ENCODE assay signal across 8 cellular contexts in genomic region chr6:142945071-142945445, GRCh38. TPM values are rescaled to one million over a fixed set of nuclear protein-coding genes. Genes with fewer than 3 reads are reported as not detected.
A peak's percentile ranks its signal among the peaks of the same experiment; 100 is the strongest.
DNase-seq lines count a peak whose midpoint lies in the region; ATAC-seq and TF ChIP-seq lines count a peak whose summit lies in the region.

TSS of gene HIVEP2 (minus strand) at chr6:142945176. CDS start at chr6:142774738, 170,438 bp downstream.

- no peaks in the 10 kb centered on the region for H3K9me2 ChIP-seq in SK-N-SH

- peaks cover 48% of the 10 kb centered on the region for H3K4me1 Mint-ChIP-seq in activated naive CD4-positive, alpha-beta T cell treated with anti-CD3 and anti-CD28 coated beads, Interleukin-2, amount 10 ng/mL, durations not matched to agents 7 days and 5 days

- peaks cover 9 to 22% of the 10 kb centered on the region in 2 experiments; a peak in 3 of 4 replicates for H3K4me1 ChIP-seq in SK-N-SH (ENCODE audit: control insufficient read depth in 1 of 2, insufficient read depth in 2 of 2, low read depth in 1 of 2, low read length in 1 of 2)
- H3K4me1 ChIP-seq in osteoblast (ENCODE audit: insufficient read depth, low read length), result peaks cover 34% of the 10 kb centered on the region
- H3K4me1 ChIP-seq in thymus (ENCODE audit: control insufficient read depth, insufficient read depth, low read length), result peaks cover 9% of the 10 kb centered on the region

- CTCF ChIA-PET in SK-N-SH (lab: Yijun Ruan, JAX), result interaction anchor here (0.7 to 1.0 kb wide), 4 partner anchors 155 to 482 kb away, joined by 3 to 4 read pairs (median 3); no protein-coding TSS in a partner anchor
- CTCF ChIA-PET in activated naive CD4-positive, alpha-beta T cell treated with anti-CD3 and anti-CD28 coated beads, Interleukin-2, amount 10 ng/mL, durations not matched to agents 7 days and 5 days (lab: Charles Lee), result interaction anchor here (0.5 kb wide), 1 partner anchor 88 kb away, joined by 5 read pairs; no protein-coding TSS in a partner anchor

- H3K79me2 ChIP-seq in SK-N-SH (ENCODE audit: insufficient read depth), result peaks cover 53% of the 10 kb centered on the region
- H3K79me2 ChIP-seq in osteoblast (ENCODE audit: insufficient read depth, low read length), result peaks cover 57% of the 10 kb centered on the region

- POLR2A ChIA-PET in SK-N-SH (lab: Yijun Ruan, JAX), result interaction anchor here (1.0 to 2.4 kb wide), 3 partner anchors 19 to 115 kb away, joined by 3 to 9 read pairs (median 5); no protein-coding TSS in a partner anchor

- H4K20me1 ChIP-seq in SK-N-SH (ENCODE audit: insufficient read depth), result no peaks in the 10 kb centered on the region
- no peaks in the 10 kb centered on the region for H4K20me1 ChIP-seq in osteoblast (ENCODE audit: insufficient read depth, low read length)

- TF ChIP-seq EP300 in SK-N-SH (IDR thresholded peaks at IDR 0.05; ENCODE audit: borderline replicate concordance in 1 of 2, low read depth in 1 of 2, low read length in 1 of 2), result no peak; a peak in 1 of 4 replicates

- WGBS in SK-N-SH (ENCODE audit: low lambda C conversion rate), result 0% methylated on average over 3 of the region's 46 CpGs
- 1% methylated on average over 46 of the region's 46 CpGs for WGBS in thymus

- H3K36me3 ChIP-seq in SK-N-SH (replicated peaks in 1 of 2; ENCODE audit: control insufficient read depth in 1 of 2, insufficient read depth in 2 of 2, low read length in 1 of 2), result no peaks in the 10 kb centered on the region
- no peaks in the 10 kb centered on the region for H3K36me3 ChIP-seq in osteoblast (ENCODE audit: insufficient read depth, low read length)
- H3K36me3 ChIP-seq in thymus (ENCODE audit: control insufficient read depth, insufficient read depth), result no peaks in the 10 kb centered on the region

- H2AFZ ChIP-seq in SK-N-SH (ENCODE audit: low read depth), result peak within 1 kb of the TSS; percentile 72; the same call in 1 of the 2 replicates
- peak within 1 kb of the TSS; percentile 66 for H2AFZ ChIP-seq in osteoblast (ENCODE audit: low read length)

- TF ChIP-seq CTCF in SK-N-SH (IDR thresholded peaks at IDR 0.05) (no peak), osteoblast (IDR thresholded peaks at IDR 0.05; ENCODE audit: extremely low read depth, low read depth, low read length) (no peak)

- H3K27me3 ChIP-seq in SK-N-SH (ENCODE audit: insufficient read depth), result no peaks in the 10 kb centered on the region
- no peaks in the 10 kb centered on the region for H3K27me3 ChIP-seq in osteoblast (ENCODE audit: insufficient read depth, low read length)
- H3K27me3 ChIP-seq in thymus (ENCODE audit: control insufficient read depth, insufficient read depth), result no peaks in the 10 kb centered on the region

- ATAC-seq in GM19328 (IDR thresholded peaks at IDR 0.05; ENCODE audit: unreplicated experiment), result peak; percentile 19

- H3K27ac Mint-ChIP-seq in activated naive CD4-positive, alpha-beta T cell treated with anti-CD3 and anti-CD28 coated beads, Interleukin-2, amount 10 ng/mL, durations not matched to agents 7 days and 5 days, result peak within 1 kb of the TSS; percentile 99

- H3K9ac ChIP-seq in SK-N-SH, result peak within 1 kb of the TSS; percentile 99

- no peaks in the 10 kb centered on the region for H3K27me3 Mint-ChIP-seq in activated naive CD4-positive, alpha-beta T cell treated with anti-CD3 and anti-CD28 coated beads, Interleukin-2, amount 10 ng/mL, durations not matched to agents 7 days and 5 days

- H3K9me3 Mint-ChIP-seq in activated naive CD4-positive, alpha-beta T cell treated with anti-CD3 and anti-CD28 coated beads, Interleukin-2, amount 10 ng/mL, durations not matched to agents 7 days and 5 days, result no peaks in the 10 kb centered on the region

- no peak for TF ChIP-seq RAD21 in SK-N-SH (IDR thresholded peaks at IDR 0.05; ENCODE audit: low read length)

- H3K4me3 ChIP-seq in SK-N-SH (ENCODE audit: low read depth in 2 of 2, low read length in 1 of 2) (peak within 1 kb of the TSS; percentile 81 to 94), osteoblast (ENCODE audit: insufficient read depth, low read length) (peak within 1 kb of the TSS; percentile 88), thymus (ENCODE audit: low read length) (peak within 1 kb of the TSS; percentile 93)

- H3K9me3 ChIP-seq in SK-N-SH (no peaks in the 10 kb centered on the region), osteoblast (ENCODE audit: low read depth, low read length) (no peaks in the 10 kb centered on the region), thymus (ENCODE audit: control insufficient read depth) (no peaks in the 10 kb centered on the region)

- peak within 1 kb of the TSS; percentile 99 for H3K4me3 Mint-ChIP-seq in activated naive CD4-positive, alpha-beta T cell treated with anti-CD3 and anti-CD28 coated beads, Interleukin-2, amount 10 ng/mL, durations not matched to agents 7 days and 5 days

- H3K27ac ChIP-seq in SK-N-SH (ENCODE audit: low read depth in 2 of 2, low read length in 1 of 2) (peak within 1 kb of the TSS; percentile 96 to 98), osteoblast (ENCODE audit: low read depth, low read length) (peak within 1 kb of the TSS; percentile 98), thymus (ENCODE audit: low read depth) (peak within 1 kb of the TSS; percentile 99)

- H3F3A ChIP-seq in SK-N-SH (replicated peaks; ENCODE audit: insufficient read depth), result peaks cover 15% of the 10 kb centered on the region

- DNase-seq in AG20443 (ENCODE audit: low spot score), result peak; percentile 71
- peak; percentile 89 for DNase-seq in HK-2 (ENCODE audit: unreplicated experiment)
- peak; percentile 80 for DNase-seq in SK-N-SH
- DNase-seq in activated naive CD4-positive, alpha-beta T cell treated with anti-CD3 and anti-CD28 coated beads, Interleukin-2, amount 10 ng/mL, durations not matched to agents 7 days and 5 days, result peak; percentile 86
- DNase-seq in glomerular endothelial cell (ENCODE audit: extremely low read depth, low read depth, low spot score), result no peak
- peak; percentile 96 for DNase-seq in osteoblast (ENCODE audit: insufficient read length, low spot score, missing footprints)

- peak within 1 kb of the TSS; percentile 96 for H3K4me2 ChIP-seq in SK-N-SH
- peak within 1 kb of the TSS; percentile 98 for H3K4me2 ChIP-seq in osteoblast (ENCODE audit: insufficient read depth, low read length)

- peaks cover 7% of the 10 kb centered on the region for H3K36me3 Mint-ChIP-seq in activated naive CD4-positive, alpha-beta T cell treated with anti-CD3 and anti-CD28 coated beads, Interleukin-2, amount 10 ng/mL, durations not matched to agents 7 days and 5 days

TF ChIP-seq in SK-N-SH, 30 proteins besides CTCF, POLR2A, EP300 and RAD21 (continues in another document):
- TF ChIP-seq NFIC (IDR thresholded peaks at IDR 0.05; ENCODE audit: borderline replicate concordance) (no peak), PBX3 (IDR thresholded peaks at IDR 0.05) (0 out of 2 replicates have a peak, but pooled peaks have one; percentile 7), TCF12 (IDR thresholded peaks at IDR 0.05) (no peak)
- TF ChIP-seq, protein P1, sequence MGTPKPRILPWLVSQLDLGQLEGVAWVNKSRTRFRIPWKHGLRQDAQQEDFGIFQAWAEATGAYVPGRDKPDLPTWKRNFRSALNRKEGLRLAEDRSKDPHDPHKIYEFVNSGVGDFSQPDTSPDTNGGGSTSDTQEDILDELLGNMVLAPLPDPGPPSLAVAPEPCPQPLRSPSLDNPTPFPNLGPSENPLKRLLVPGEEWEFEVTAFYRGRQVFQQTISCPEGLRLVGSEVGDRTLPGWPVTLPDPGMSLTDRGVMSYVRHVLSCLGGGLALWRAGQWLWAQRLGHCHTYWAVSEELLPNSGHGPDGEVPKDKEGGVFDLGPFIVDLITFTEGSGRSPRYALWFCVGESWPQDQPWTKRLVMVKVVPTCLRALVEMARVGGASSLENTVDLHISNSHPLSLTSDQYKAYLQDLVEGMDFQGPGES (IDR thresholded peaks at IDR 0.05; ENCODE audit: low read depth, low read length), result no peak
- TF ChIP-seq, protein P2, sequence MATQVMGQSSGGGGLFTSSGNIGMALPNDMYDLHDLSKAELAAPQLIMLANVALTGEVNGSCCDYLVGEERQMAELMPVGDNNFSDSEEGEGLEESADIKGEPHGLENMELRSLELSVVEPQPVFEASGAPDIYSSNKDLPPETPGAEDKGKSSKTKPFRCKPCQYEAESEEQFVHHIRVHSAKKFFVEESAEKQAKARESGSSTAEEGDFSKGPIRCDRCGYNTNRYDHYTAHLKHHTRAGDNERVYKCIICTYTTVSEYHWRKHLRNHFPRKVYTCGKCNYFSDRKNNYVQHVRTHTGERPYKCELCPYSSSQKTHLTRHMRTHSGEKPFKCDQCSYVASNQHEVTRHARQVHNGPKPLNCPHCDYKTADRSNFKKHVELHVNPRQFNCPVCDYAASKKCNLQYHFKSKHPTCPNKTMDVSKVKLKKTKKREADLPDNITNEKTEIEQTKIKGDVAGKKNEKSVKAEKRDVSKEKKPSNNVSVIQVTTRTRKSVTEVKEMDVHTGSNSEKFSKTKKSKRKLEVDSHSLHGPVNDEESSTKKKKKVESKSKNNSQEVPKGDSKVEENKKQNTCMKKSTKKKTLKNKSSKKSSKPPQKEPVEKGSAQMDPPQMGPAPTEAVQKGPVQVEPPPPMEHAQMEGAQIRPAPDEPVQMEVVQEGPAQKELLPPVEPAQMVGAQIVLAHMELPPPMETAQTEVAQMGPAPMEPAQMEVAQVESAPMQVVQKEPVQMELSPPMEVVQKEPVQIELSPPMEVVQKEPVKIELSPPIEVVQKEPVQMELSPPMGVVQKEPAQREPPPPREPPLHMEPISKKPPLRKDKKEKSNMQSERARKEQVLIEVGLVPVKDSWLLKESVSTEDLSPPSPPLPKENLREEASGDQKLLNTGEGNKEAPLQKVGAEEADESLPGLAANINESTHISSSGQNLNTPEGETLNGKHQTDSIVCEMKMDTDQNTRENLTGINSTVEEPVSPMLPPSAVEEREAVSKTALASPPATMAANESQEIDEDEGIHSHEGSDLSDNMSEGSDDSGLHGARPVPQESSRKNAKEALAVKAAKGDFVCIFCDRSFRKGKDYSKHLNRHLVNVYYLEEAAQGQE (IDR thresholded peaks at IDR 0.05; ENCODE audit: low read depth, low read length), result no peak

RNA-seq across cellular contexts. Expression of gene HIVEP2, which starts in this region (rescaled TPM):
- 2.5 and 2.8 TPM in 2 replicates for polyA plus RNA-seq in SK-N-SH (2012; rRNA removed)
- 2.9 TPM in 2 replicates for polyA plus RNA-seq in SK-N-SH (2012; cell fraction: cytosol; rRNA removed)
- 5.1 and 6.3 TPM in 2 replicates for polyA plus RNA-seq in SK-N-SH (2012; cell fraction: nucleus; rRNA removed)
- 9.9 and 16.4 TPM in 2 replicates for total RNA-seq in glomerular endothelial cell
- 30.4 and 57.8 TPM in 2 replicates for total RNA-seq in osteoblast
- 11.6 TPM for polyA plus RNA-seq in thymus
